In the genomic region with DNA sequence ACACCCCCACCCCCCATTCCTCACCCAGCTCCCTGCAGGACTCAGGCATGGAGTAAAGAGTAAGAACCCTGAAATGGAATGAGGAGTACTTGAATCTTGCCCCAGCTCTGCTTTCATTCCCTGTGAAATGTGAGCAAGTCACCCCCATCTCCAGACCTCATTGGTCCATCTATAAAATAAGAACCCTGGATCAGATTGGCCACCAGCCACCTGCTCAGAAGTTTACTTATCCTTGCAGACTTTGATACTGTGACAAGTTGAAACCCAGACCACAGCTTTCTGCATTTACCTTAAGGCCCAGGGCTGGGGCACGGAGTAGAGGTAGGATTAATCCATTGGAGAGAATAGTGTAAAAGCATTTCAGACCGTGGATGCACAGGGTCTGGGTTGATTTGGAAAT, we compare ENCODE assay signal across 24 cellular contexts. TPM values are rescaled to one million over a fixed set of nuclear protein-coding genes. Genes with fewer than 3 reads are reported as not detected.
"Had no signal": no experiment of that assay in that cellular context is flagged by ENCODE, and none has a peak within 500 bp of the region (broad histone marks: within the 10 kb centered on the region; RNA-seq: fewer than 3 reads in every experiment).

No MANE protein-coding gene starts in this region.

- H3K27ac ChIP-seq: ascending aorta, body of pancreas, Peyer's patch had no signal

- H3K4me3 ChIP-seq: ascending aorta, body of pancreas, Peyer's patch had no signal

- H3K36me3 ChIP-seq: ascending aorta, Peyer's patch had no signal

- ATAC-seq: activated CD8-positive, alpha-beta T cell treated with anti-CD3 and anti-CD28 coated beads, Interleukin-2, amount 10 ng/mL, durations not matched to agents 7 days and 5 days; activated naive CD4-positive, alpha-beta T cell treated with anti-CD3 and anti-CD28 coated beads, Interleukin-2, amount 50 U/mL, for 72 hours; activated naive CD8-positive, alpha-beta T cell treated with anti-CD3 and anti-CD28 coated beads, Interleukin-2, amount 50 U/mL, for 24 hours; body of pancreas; WTC11 had no signal

- H3K9me3 ChIP-seq: ascending aorta, body of pancreas, Peyer's patch had no signal

- DNase-seq: activated CD4-positive, alpha-beta T cell treated with anti-CD3 and anti-CD28 coated beads for 48 hours; activated CD4-positive, alpha-beta T cell treated with anti-CD3 and anti-CD28 coated beads, Interleukin-2, amount 50 U/mL, for 4 hours; activated CD4-positive, CD25-positive, alpha-beta regulatory T cell treated with anti-CD3 and anti-CD28 coated beads, Interleukin-2, amount 50 U/mL, for 72 hours; activated CD8-positive, alpha-beta memory T cell treated with anti-CD3 and anti-CD28 coated beads, Interleukin-2, amount 50 U/mL, for 48 hours; activated CD8-positive, alpha-beta T cell treated with anti-CD3 and anti-CD28 coated beads, Interleukin-2, amount 10 ng/mL, durations not matched to agents 7 days and 5 days; activated naive CD8-positive, alpha-beta T cell treated with anti-CD3 and anti-CD28 coated beads, Interleukin-2, amount 50 U/mL, for 24 hours; activated T-cell treated with anti-CD3 and anti-CD28 coated beads, Interleukin-2, amount 50 U/mL, for 1 hour; amniotic stem cell; MM.1S; NCI-H1105; NCI-H1436; NCI-H1694 treated with DMSO at 0.1 percent for 48 hours; NCI-H2081; NCI-H510A treated with DMSO at 0.1 percent for 48 hours; NCI-H69; SHP77; T-helper 2 cell; T1000 had no signal

- H3K27me3 ChIP-seq: ascending aorta, body of pancreas, Peyer's patch had no signal

- H3K4me1 ChIP-seq: ascending aorta, Peyer's patch had no signal

RNA-seq across cellular contexts. Expression of a gene that starts 2.2 kb away (rescaled TPM):
- total RNA-seq: activated CD8-positive, alpha-beta T cell treated with anti-CD3 and anti-CD28 coated beads, Interleukin-2, amount 10 ng/mL, durations not matched to agents 7 days and 5 days; ascending aorta; body of pancreas; bronchial epithelial cell had no signal

RNA-seq across cellular contexts. Expression of a gene that starts 19.7 kb away (rescaled TPM):
- total RNA-seq: activated CD8-positive, alpha-beta T cell treated with anti-CD3 and anti-CD28 coated beads, Interleukin-2, amount 10 ng/mL, durations not matched to agents 7 days and 5 days; ascending aorta had no signal

RNA-seq across cellular contexts. Expression of a gene that starts 27.9 kb away (rescaled TPM):
- total RNA-seq: activated CD8-positive, alpha-beta T cell treated with anti-CD3 and anti-CD28 coated beads, Interleukin-2, amount 10 ng/mL, durations not matched to agents 7 days and 5 days; activated naive CD4-positive, alpha-beta T cell treated with anti-CD3 and anti-CD28 coated beads, Interleukin-2, amount 50 U/mL, for 72 hours; ascending aorta; body of pancreas; Peyer's patch; WTC11 had no signal
